Comparison of ENCODE assay signal across 13 cellular contexts in genomic region chr6:88013015-88013414, GRCh38. TPM values are rescaled to one million over a fixed set of nuclear protein-coding genes. Genes with fewer than 3 reads are reported as not detected.
DNase-seq lines count a peak whose midpoint lies in the region; ATAC-seq, FAIRE-seq and TF ChIP-seq lines count a peak whose summit lies in the region.
"Had no signal": no experiment of that assay in that cellular context is flagged by ENCODE, and none has a peak within 500 bp of the region (broad histone marks: within the 10 kb centered on the region; RNA-seq: fewer than 3 reads in every experiment).

No MANE protein-coding gene starts in this region.

- H3K27ac ChIP-seq in small intestine (ENCODE audit: low read depth in 1 of 2, low read length in 1 of 2) (no peak overlapping the region), ascending aorta (no peak overlapping the region)

- intact Hi-C loops in activated CD4-positive, alpha-beta memory T cell treated with anti-CD3 and anti-CD28 coated beads for 36 hours (cut with micrococcal nuclease) = no loop called here
- intact Hi-C loops in ascending aorta (cut with DNase I) = no loop called here

- H3K27ac Mint-ChIP-seq in activated CD4-positive, alpha-beta memory T cell treated with anti-CD3 and anti-CD28 coated beads for 36 hours = peak overlapping the region; percentile 73
- no peak overlapping the region for H3K27ac Mint-ChIP-seq in activated CD4-positive, alpha-beta memory T cell treated with anti-CD3 and anti-CD28 coated beads, Interleukin-2, amount 10 ng/mL, durations not matched to agents 7 days and 5 days
- H3K27ac Mint-ChIP-seq in T-helper 2 cell treated with Interferon-gamma antibody and Interleukin-4, amounts not matched to agents 5 μg/mL and 100 μg/mL, for 36 hours = no peak overlapping the region

- POLR2A ChIA-PET in activated CD4-positive, alpha-beta memory T cell treated with anti-CD3 and anti-CD28 coated beads for 36 hours (lab: Charles Lee) = no interaction called here
- POLR2A ChIA-PET in activated CD4-positive, alpha-beta memory T cell treated with anti-CD3 and anti-CD28 coated beads, Interleukin-2, amount 10 ng/mL, durations not matched to agents 7 days and 5 days (lab: Charles Lee) = no interaction called here

- no peak overlapping the region for H3K4me3 Mint-ChIP-seq in activated CD4-positive, alpha-beta memory T cell treated with anti-CD3 and anti-CD28 coated beads for 36 hours
- no peak overlapping the region for H3K4me3 Mint-ChIP-seq in activated CD4-positive, alpha-beta memory T cell treated with anti-CD3 and anti-CD28 coated beads, Interleukin-2, amount 10 ng/mL, durations not matched to agents 7 days and 5 days
- H3K4me3 Mint-ChIP-seq in T-helper 2 cell treated with Interferon-gamma antibody and Interleukin-4, amounts not matched to agents 5 μg/mL and 100 μg/mL, for 36 hours = peak overlapping the region; percentile 25

- CTCF ChIA-PET in activated CD4-positive, alpha-beta memory T cell treated with anti-CD3 and anti-CD28 coated beads for 36 hours (lab: Charles Lee) = no interaction called here
- CTCF ChIA-PET in activated CD4-positive, alpha-beta memory T cell treated with anti-CD3 and anti-CD28 coated beads, Interleukin-2, amount 10 ng/mL, durations not matched to agents 7 days and 5 days (lab: Charles Lee) = interaction anchor here (0.6 kb wide), 1 partner anchor 125 kb away, joined by 3 read pairs; no protein-coding TSS in a partner anchor

- no peaks in the 10 kb centered on the region for H3K36me3 Mint-ChIP-seq in activated CD4-positive, alpha-beta memory T cell treated with anti-CD3 and anti-CD28 coated beads for 36 hours
- no peaks in the 10 kb centered on the region for H3K36me3 Mint-ChIP-seq in activated CD4-positive, alpha-beta memory T cell treated with anti-CD3 and anti-CD28 coated beads, Interleukin-2, amount 10 ng/mL, durations not matched to agents 7 days and 5 days (ENCODE audit: low read depth)
- no peaks in the 10 kb centered on the region for H3K36me3 Mint-ChIP-seq in T-helper 2 cell treated with Interferon-gamma antibody and Interleukin-4, amounts not matched to agents 5 μg/mL and 100 μg/mL, for 36 hours (ENCODE audit: low read depth)

- DNase-seq in activated CD4-positive, alpha-beta memory T cell treated with anti-CD3 and anti-CD28 coated beads for 36 hours = peak; percentile 19
- DNase-seq in activated CD4-positive, alpha-beta memory T cell treated with anti-CD3 and anti-CD28 coated beads, Interleukin-2, amount 10 ng/mL, durations not matched to agents 7 days and 5 days = no peak
- no peak for DNase-seq in T-helper 2 cell treated with Interferon-gamma antibody and Interleukin-4, amounts not matched to agents 5 μg/mL and 100 μg/mL, for 36 hours (ENCODE audit: low spot score)
- peak; percentile 18 for DNase-seq in small intestine
- DNase-seq in SK-N-DZ (ENCODE audit: low spot score) = no peak
- DNase-seq in ascending aorta (ENCODE audit: low spot score in 2 of 2) = no peak
- DNase-seq: BE2C; effector CD8-positive, alpha-beta T cell; NCI-H1417 treated with DMSO at 0.1 percent for 48 hours; occipital lobe had no signal

- H3K4me1 ChIP-seq in small intestine (ENCODE audit: control insufficient read depth in 2 of 2, insufficient read depth in 1 of 2, low read depth in 1 of 2, low read length in 1 of 2) (no peaks in the 10 kb centered on the region), ascending aorta (no peaks in the 10 kb centered on the region)
- H3K4me1 ChIP-seq: BE2C had no signal

- WGBS in small intestine, 3 donors = 31 to 41% (median 32%) methylated on average over 3 of the region's 3 CpGs

- H3K9me3 ChIP-seq in small intestine (ENCODE audit: control insufficient read depth, low read depth) (no peaks in the 10 kb centered on the region), ascending aorta (no peaks in the 10 kb centered on the region)
- H3K9me3 ChIP-seq: BE2C had no signal

- no peak for TF ChIP-seq CTCF in ascending aorta (IDR thresholded peaks at IDR 0.05)

- H3K27me3 ChIP-seq in small intestine (ENCODE audit: control insufficient read depth in 2 of 2, insufficient read depth in 2 of 2, low read length in 2 of 2) (no peaks in the 10 kb centered on the region), ascending aorta (no peaks in the 10 kb centered on the region)
- H3K27me3 ChIP-seq: BE2C had no signal

- H3K4me3 ChIP-seq in small intestine (ENCODE audit: low read depth in 1 of 2, low read length in 2 of 2) (no peak overlapping the region), ascending aorta (no peak overlapping the region)

- no peaks in the 10 kb centered on the region for H3K9me3 Mint-ChIP-seq in activated CD4-positive, alpha-beta memory T cell treated with anti-CD3 and anti-CD28 coated beads for 36 hours
- H3K9me3 Mint-ChIP-seq in activated CD4-positive, alpha-beta memory T cell treated with anti-CD3 and anti-CD28 coated beads, Interleukin-2, amount 10 ng/mL, durations not matched to agents 7 days and 5 days = peaks cover 2% of the 10 kb centered on the region
- H3K9me3 Mint-ChIP-seq in T-helper 2 cell treated with Interferon-gamma antibody and Interleukin-4, amounts not matched to agents 5 μg/mL and 100 μg/mL, for 36 hours = no peaks in the 10 kb centered on the region

- H3K4me1 Mint-ChIP-seq in activated CD4-positive, alpha-beta memory T cell treated with anti-CD3 and anti-CD28 coated beads for 36 hours (ENCODE audit: low read depth) = peaks cover 17% of the 10 kb centered on the region
- H3K4me1 Mint-ChIP-seq in activated CD4-positive, alpha-beta memory T cell treated with anti-CD3 and anti-CD28 coated beads, Interleukin-2, amount 10 ng/mL, durations not matched to agents 7 days and 5 days = peaks cover 13% of the 10 kb centered on the region
- H3K4me1 Mint-ChIP-seq in T-helper 2 cell treated with Interferon-gamma antibody and Interleukin-4, amounts not matched to agents 5 μg/mL and 100 μg/mL, for 36 hours (ENCODE audit: low read depth) = peaks cover 7% of the 10 kb centered on the region

- no peak for FAIRE-seq in small intestine (lab: Jason Lieb, UNC)

- ATAC-seq in HG02798 (IDR thresholded peaks at IDR 0.05; ENCODE audit: poor library complexity, unreplicated experiment) (peak; percentile 57), GM19328 (IDR thresholded peaks at IDR 0.05; ENCODE audit: unreplicated experiment) (no peak)
- ATAC-seq: Right ventricle myocardium inferior had no signal

- no peaks in the 10 kb centered on the region for H3K36me3 ChIP-seq in small intestine (ENCODE audit: control insufficient read depth in 2 of 2, insufficient read depth in 2 of 2, low read length in 2 of 2)
- H3K36me3 ChIP-seq in ascending aorta = no peaks in the 10 kb centered on the region
- H3K36me3 ChIP-seq: BE2C had no signal

- no peaks in the 10 kb centered on the region for H3K27me3 Mint-ChIP-seq in activated CD4-positive, alpha-beta memory T cell treated with anti-CD3 and anti-CD28 coated beads for 36 hours
- H3K27me3 Mint-ChIP-seq in activated CD4-positive, alpha-beta memory T cell treated with anti-CD3 and anti-CD28 coated beads, Interleukin-2, amount 10 ng/mL, durations not matched to agents 7 days and 5 days = peaks cover 1% of the 10 kb centered on the region
- peaks cover 4% of the 10 kb centered on the region for H3K27me3 Mint-ChIP-seq in T-helper 2 cell treated with Interferon-gamma antibody and Interleukin-4, amounts not matched to agents 5 μg/mL and 100 μg/mL, for 36 hours (ENCODE audit: low read depth)

RNA-seq across cellular contexts. Expression of gene SPACA1, which starts 34.6 kb away (rescaled TPM):
- not detected for total RNA-seq in activated CD4-positive, alpha-beta memory T cell treated with anti-CD3 and anti-CD28 coated beads for 36 hours
- not detected for total RNA-seq in activated CD4-positive, alpha-beta memory T cell treated with anti-CD3 and anti-CD28 coated beads, Interleukin-2, amount 10 ng/mL, durations not matched to agents 7 days and 5 days
- polyA plus RNA-seq in small intestine = not detected
- not detected in 2 replicates for polyA plus RNA-seq in SK-N-DZ (2014; cell fraction: cytosol; rRNA removed)
- not detected in 2 replicates for polyA plus RNA-seq in SK-N-DZ (2014; cell fraction: nucleus; rRNA removed)
- not detected for total RNA-seq in ascending aorta
- total RNA-seq: occipital lobe, Right ventricle myocardium inferior had no signal

Comparison
In these comparisons a context has a peak if more than half of its experiments do, and no peak if none do; other contexts are left out.
1. DNase-seq: peak in activated CD4-positive, alpha-beta memory T cell treated with anti-CD3 and anti-CD28 coated beads for 36 hours (single experiment) and small intestine (single experiment); none in activated CD4-positive, alpha-beta memory T cell treated with anti-CD3 and anti-CD28 coated beads, Interleukin-2, amount 10 ng/mL, durations not matched to agents 7 days and 5 days (single experiment), T-helper 2 cell treated with Interferon-gamma antibody and Interleukin-4, amounts not matched to agents 5 μg/mL and 100 μg/mL, for 36 hours (single experiment), SK-N-DZ (single experiment) and ascending aorta (0 of 2).